In genomic region chr1:145978860-145979745, GRCh38 we compare ENCODE assay signal across 8 cellular contexts. TPM values are rescaled to one million over a fixed set of nuclear protein-coding genes. Genes with fewer than 3 reads are reported as not detected.
DNase-seq lines count a peak whose midpoint lies in the region; ATAC-seq lines count a peak whose summit lies in the region.

No MANE protein-coding gene starts in this region.

- peak; percentile 93 for DNase-seq in AG08396 (ENCODE audit: low spot score)
- peak; percentile 50 for DNase-seq in NCI-H446 treated with DMSO at 0.1 percent for 48 hours (lab: John Stamatoyannopoulos, UW)
- DNase-seq in activated CD4-positive, alpha-beta T cell treated with anti-CD3 and anti-CD28 coated beads for 36 hours: peak; percentile 91
- peak; percentile 100 for DNase-seq in dedifferentiated amniotic fluid mesenchymal stem cell (ENCODE audit: extremely low spot score)
- peak; percentile 75 for DNase-seq in left lobe of liver (ENCODE audit: low spot score)
- peak; percentile 74 to 80 for DNase-seq in stimulated activated CD4-positive, alpha-beta T cell treated with anti-CD3 and anti-CD28 coated beads, Interleukin-2, amount 100 ng/mL, for 24 hours

- no peak overlapping the region for H3K4me3 Mint-ChIP-seq in activated CD4-positive, alpha-beta T cell treated with anti-CD3 and anti-CD28 coated beads for 36 hours

- no peaks in the 10 kb centered on the region for H3K36me3 Mint-ChIP-seq in activated CD4-positive, alpha-beta T cell treated with anti-CD3 and anti-CD28 coated beads for 36 hours (ENCODE audit: low read depth)

- intact Hi-C loops in activated CD4-positive, alpha-beta T cell treated with anti-CD3 and anti-CD28 coated beads for 36 hours (cut with DNase I, micrococcal nuclease): loop anchor here (1.0 to 2.0 kb wide), 7 partner anchors 14 to 58 kb away; partner anchors contain the start of genes ANKRD34A (in 2 of the 2), POLR3GL (in 2 of the 2), RBM8A (in 2 of the 2) and TXNIP (in 2 of the 2)

- POLR2A ChIA-PET in activated CD4-positive, alpha-beta T cell treated with anti-CD3 and anti-CD28 coated beads for 36 hours (lab: Charles Lee): interaction anchor here (0.6 to 7.6 kb wide), 14 partner anchors 14 to 170 kb away, joined by 3 to 127 read pairs (median 5); partner anchors contain the start of genes ANKRD34A, HJV, LIX1L and POLR3GL

- no peaks in the 10 kb centered on the region for H3K27me3 Mint-ChIP-seq in activated CD4-positive, alpha-beta T cell treated with anti-CD3 and anti-CD28 coated beads for 36 hours

- CTCF ChIA-PET in activated CD4-positive, alpha-beta T cell treated with anti-CD3 and anti-CD28 coated beads for 36 hours (lab: Charles Lee): interaction anchor here (0.9 to 9.2 kb wide), 18 partner anchors 14 to 198 kb away, joined by 3 to 161 read pairs (median 6); partner anchors contain the start of genes ANKRD34A, HJV, LIX1L and NUDT17

- peaks cover 5% of the 10 kb centered on the region for H3K4me1 Mint-ChIP-seq in activated CD4-positive, alpha-beta T cell treated with anti-CD3 and anti-CD28 coated beads for 36 hours

- no peaks in the 10 kb centered on the region for H3K9me3 Mint-ChIP-seq in activated CD4-positive, alpha-beta T cell treated with anti-CD3 and anti-CD28 coated beads for 36 hours (ENCODE audit: low read depth)

- ATAC-seq in GM18907 (IDR thresholded peaks at IDR 0.05; ENCODE audit: unreplicated experiment) (peak; percentile 87), HG03159 (IDR thresholded peaks at IDR 0.05; ENCODE audit: unreplicated experiment) (peak; percentile 74), left lobe of liver (peak; percentile 60)
- peak; percentile 86 for ATAC-seq in activated CD4-positive, alpha-beta T cell treated with anti-CD3 and anti-CD28 coated beads for 36 hours

- no peak overlapping the region for H3K27ac Mint-ChIP-seq in activated CD4-positive, alpha-beta T cell treated with anti-CD3 and anti-CD28 coated beads for 36 hours

RNA-seq across cellular contexts. Expression of gene POLR3GL, which starts 14.6 kb away (rescaled TPM):
- 10 to 100 TPM; 19.3 to 22.4 TPM for total RNA-seq in activated CD4-positive, alpha-beta T cell treated with anti-CD3 and anti-CD28 coated beads for 36 hours
- 14.2 TPM for total RNA-seq in left lobe of liver

RNA-seq across cellular contexts. Expression of gene ANKRD34A, which starts 14.7 kb away (rescaled TPM):
- 1 to 10 TPM; 5.8 to 6.1 TPM for total RNA-seq in activated CD4-positive, alpha-beta T cell treated with anti-CD3 and anti-CD28 coated beads for 36 hours
- 0.65 TPM for total RNA-seq in left lobe of liver

RNA-seq across cellular contexts. Expression of gene TXNIP, which starts 17.3 kb away (rescaled TPM):
- 100 to 1,000 TPM; 112 TPM for total RNA-seq in activated CD4-positive, alpha-beta T cell treated with anti-CD3 and anti-CD28 coated beads for 36 hours
- total RNA-seq in left lobe of liver: 66.5 TPM

RNA-seq across cellular contexts. Expression of gene LIX1L, which starts 21.3 kb away (rescaled TPM):
- 10 to 100 TPM; 44.9 to 49.4 TPM for total RNA-seq in activated CD4-positive, alpha-beta T cell treated with anti-CD3 and anti-CD28 coated beads for 36 hours
- total RNA-seq in left lobe of liver: 11.4 TPM

RNA-seq across cellular contexts. Expression of gene HJV, which starts 42.4 kb away (rescaled TPM):
- total RNA-seq in activated CD4-positive, alpha-beta T cell treated with anti-CD3 and anti-CD28 coated beads for 36 hours: not detected
- 110 TPM for total RNA-seq in left lobe of liver

Comparison
In these comparisons a context has a peak if more than half of its experiments do, and no peak if none do; other contexts are left out.
1. Peak in every context shown above with its lines: DNase-seq and ATAC-seq.
2. DNase-seq: peak in every context shown above with its lines; median percentile 100 in dedifferentiated amniotic fluid mesenchymal stem cell; 93 in AG08396; 91 in activated CD4-positive, alpha-beta T cell treated with anti-CD3 and anti-CD28 coated beads for 36 hours; 77 in stimulated activated CD4-positive, alpha-beta T cell treated with anti-CD3 and anti-CD28 coated beads, Interleukin-2, amount 100 ng/mL, for 24 hours; 75 in left lobe of liver; 50 in NCI-H446 treated with DMSO at 0.1 percent for 48 hours.